1 cellular context compared by ENCODE assay signal in the genomic region with DNA sequence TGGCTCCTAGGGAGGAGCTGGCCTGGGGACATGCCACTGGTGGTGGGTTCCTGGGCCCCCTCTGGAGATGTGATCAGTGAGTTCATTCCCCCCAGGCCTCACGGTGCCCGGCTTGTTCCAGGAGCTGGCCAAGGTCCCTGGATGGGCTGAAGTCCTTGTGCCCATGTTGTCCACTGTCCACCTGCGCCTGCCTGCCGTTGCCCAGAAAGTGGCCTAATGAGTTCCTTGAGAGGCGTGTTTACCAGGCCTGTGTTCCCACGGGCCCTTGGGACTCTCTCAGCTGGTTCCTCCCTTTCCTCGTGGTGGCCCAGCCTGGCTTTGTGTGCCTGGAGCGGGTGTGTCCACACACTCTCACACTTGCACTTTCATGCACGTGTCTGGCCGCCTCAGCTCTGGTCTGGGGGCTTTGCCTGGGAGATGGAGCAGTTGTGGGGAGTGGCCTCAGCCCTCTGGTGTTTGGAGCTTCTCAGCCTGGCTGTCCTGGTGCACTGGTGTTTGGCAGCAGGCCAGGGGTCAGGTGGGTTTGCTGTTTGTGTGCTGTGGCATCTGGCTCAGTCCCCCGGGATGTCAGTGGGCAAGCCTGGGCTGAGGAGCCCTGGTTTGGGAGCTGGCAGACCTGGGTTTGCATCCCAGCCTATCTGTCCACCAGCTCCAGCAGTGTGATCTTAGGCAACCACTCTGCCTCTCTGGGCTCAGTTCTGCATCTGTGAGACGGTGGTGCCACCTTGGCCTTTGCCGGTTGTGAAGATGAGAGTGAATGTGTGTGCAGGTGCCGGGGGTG.
TF ChIP-seq lines count a peak whose summit lies in the region.

No MANE protein-coding gene starts in this region.

TF ChIP-seq in SK-N-SH treated with all-trans-retinoic acid at 6 μM for 48 hours, 23 proteins besides CTCF, POLR2A, EP300 and RAD21 (continued from another document):
- TF ChIP-seq, protein P1, sequence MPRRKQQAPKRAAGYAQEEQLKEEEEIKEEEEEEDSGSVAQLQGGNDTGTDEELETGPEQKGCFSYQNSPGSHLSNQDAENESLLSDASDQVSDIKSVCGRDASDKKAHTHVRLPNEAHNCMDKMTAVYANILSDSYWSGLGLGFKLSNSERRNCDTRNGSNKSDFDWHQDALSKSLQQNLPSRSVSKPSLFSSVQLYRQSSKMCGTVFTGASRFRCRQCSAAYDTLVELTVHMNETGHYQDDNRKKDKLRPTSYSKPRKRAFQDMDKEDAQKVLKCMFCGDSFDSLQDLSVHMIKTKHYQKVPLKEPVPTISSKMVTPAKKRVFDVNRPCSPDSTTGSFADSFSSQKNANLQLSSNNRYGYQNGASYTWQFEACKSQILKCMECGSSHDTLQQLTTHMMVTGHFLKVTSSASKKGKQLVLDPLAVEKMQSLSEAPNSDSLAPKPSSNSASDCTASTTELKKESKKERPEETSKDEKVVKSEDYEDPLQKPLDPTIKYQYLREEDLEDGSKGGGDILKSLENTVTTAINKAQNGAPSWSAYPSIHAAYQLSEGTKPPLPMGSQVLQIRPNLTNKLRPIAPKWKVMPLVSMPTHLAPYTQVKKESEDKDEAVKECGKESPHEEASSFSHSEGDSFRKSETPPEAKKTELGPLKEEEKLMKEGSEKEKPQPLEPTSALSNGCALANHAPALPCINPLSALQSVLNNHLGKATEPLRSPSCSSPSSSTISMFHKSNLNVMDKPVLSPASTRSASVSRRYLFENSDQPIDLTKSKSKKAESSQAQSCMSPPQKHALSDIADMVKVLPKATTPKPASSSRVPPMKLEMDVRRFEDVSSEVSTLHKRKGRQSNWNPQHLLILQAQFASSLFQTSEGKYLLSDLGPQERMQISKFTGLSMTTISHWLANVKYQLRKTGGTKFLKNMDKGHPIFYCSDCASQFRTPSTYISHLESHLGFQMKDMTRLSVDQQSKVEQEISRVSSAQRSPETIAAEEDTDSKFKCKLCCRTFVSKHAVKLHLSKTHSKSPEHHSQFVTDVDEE (CRISPR knock-in tag; IDR thresholded peaks at IDR 0.05) = no peak
- TF ChIP-seq RARB (CRISPR knock-in tag; IDR thresholded peaks at IDR 0.05) (no peak), SNAI2 (CRISPR knock-in tag; IDR thresholded peaks at IDR 0.05) (no peak), ZNF565 (CRISPR knock-in tag; conservative IDR thresholded peaks at IDR 0.05; ENCODE audit: low read depth) (no peak)
- TF ChIP-seq, protein P2, sequence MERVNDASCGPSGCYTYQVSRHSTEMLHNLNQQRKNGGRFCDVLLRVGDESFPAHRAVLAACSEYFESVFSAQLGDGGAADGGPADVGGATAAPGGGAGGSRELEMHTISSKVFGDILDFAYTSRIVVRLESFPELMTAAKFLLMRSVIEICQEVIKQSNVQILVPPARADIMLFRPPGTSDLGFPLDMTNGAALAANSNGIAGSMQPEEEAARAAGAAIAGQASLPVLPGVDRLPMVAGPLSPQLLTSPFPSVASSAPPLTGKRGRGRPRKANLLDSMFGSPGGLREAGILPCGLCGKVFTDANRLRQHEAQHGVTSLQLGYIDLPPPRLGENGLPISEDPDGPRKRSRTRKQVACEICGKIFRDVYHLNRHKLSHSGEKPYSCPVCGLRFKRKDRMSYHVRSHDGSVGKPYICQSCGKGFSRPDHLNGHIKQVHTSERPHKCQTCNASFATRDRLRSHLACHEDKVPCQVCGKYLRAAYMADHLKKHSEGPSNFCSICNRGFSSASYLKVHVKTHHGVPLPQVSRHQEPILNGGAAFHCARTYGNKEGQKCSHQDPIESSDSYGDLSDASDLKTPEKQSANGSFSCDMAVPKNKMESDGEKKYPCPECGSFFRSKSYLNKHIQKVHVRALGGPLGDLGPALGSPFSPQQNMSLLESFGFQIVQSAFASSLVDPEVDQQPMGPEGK (CRISPR knock-in tag; IDR thresholded peaks at IDR 0.05; ENCODE audit: borderline replicate concordance) = no peak
